Comparison of ENCODE assay signal across 1 cellular context in genomic region chr5:113510836-113511451, GRCh38.
TF ChIP-seq lines count a peak whose summit lies in the region.

No MANE protein-coding gene starts in this region.

TF ChIP-seq in K562, 482 proteins besides CTCF, POLR2A, EP300 and RAD21:
- TF ChIP-seq ZBED1 (IDR thresholded peaks at IDR 0.05) = no peak
- peak; percentile 11; the same call in 1 of the 2 replicates for TF ChIP-seq DEAF1 (CRISPR knock-in tag; IDR thresholded peaks at IDR 0.05)
- TF ChIP-seq SMC3 (conservative IDR thresholded peaks at IDR 0.05; ENCODE audit: insufficient read depth, low read depth, low read length) = peak; percentile 51; the same call in 1 of the 2 replicates
- TF ChIP-seq ATF7 (IDR thresholded peaks at IDR 0.05) = no peak
- no peak for TF ChIP-seq ZNF316 (IDR thresholded peaks at IDR 0.05)
- TF ChIP-seq NFXL1 (CRISPR knock-in tag; IDR thresholded peaks at IDR 0.05) = no peak
